Comparison of ENCODE assay signal across 12 cellular contexts in genomic region chr1:39493043-39493810, GRCh38. TPM values are rescaled to one million over a fixed set of nuclear protein-coding genes. Genes with fewer than 3 reads are reported as not detected.
DNase-seq lines count a peak whose midpoint lies in the region; ATAC-seq and TF ChIP-seq lines count a peak whose summit lies in the region.
"Not testable (repeated sequence)": the region's sequence is repeated elsewhere in the genome, so short reads cannot be mapped to it uniquely, and the experiment has no call there.
"Had no signal": no experiment of that assay in that cellular context is flagged by ENCODE, and none has a peak within 500 bp of the region (broad histone marks: within the 10 kb centered on the region; RNA-seq: fewer than 3 reads in every experiment).

No MANE protein-coding gene starts in this region.

- intact Hi-C loops in naive thymus-derived CD4-positive, alpha-beta T cell (cut with micrococcal nuclease) = not testable (repeated sequence)

- ATAC-seq in T-cell (replicated peaks in 1 of 4); activated CD8-positive, alpha-beta T cell treated with anti-CD3 and anti-CD28 coated beads, Interleukin-2, amount 10 ng/mL, durations not matched to agents 7 days and 5 days; effector memory CD8-positive, alpha-beta T cell (replicated peaks); naive thymus-derived CD4-positive, alpha-beta T cell: not testable (repeated sequence)

- H3K4me3 ChIP-seq in CD8-positive, alpha-beta memory T cell (ENCODE audit: low read length); naive thymus-derived CD4-positive, alpha-beta T cell (ENCODE audit: low read length): not testable (repeated sequence)

- H3K27me3 ChIP-seq in CD8-positive, alpha-beta memory T cell (ENCODE audit: insufficient read depth, low read length, poor library complexity, severe bottlenecking) = peaks cover 18% of the 10 kb centered on the region
- not testable (repeated sequence) for H3K27me3 ChIP-seq in naive thymus-derived CD4-positive, alpha-beta T cell (ENCODE audit: control insufficient read depth in 2 of 2, insufficient read depth in 2 of 2, low read length in 2 of 2)

- not testable (repeated sequence) for H3K9me3 ChIP-seq in CD8-positive, alpha-beta memory T cell (ENCODE audit: low read length); naive thymus-derived CD4-positive, alpha-beta T cell (ENCODE audit: control insufficient read depth in 2 of 3, low read length in 3 of 3)

- not testable (repeated sequence) for H3K4me1 ChIP-seq in CD8-positive, alpha-beta memory T cell (ENCODE audit: insufficient read depth, low read length); naive thymus-derived CD4-positive, alpha-beta T cell (ENCODE audit: control insufficient read depth in 2 of 2, insufficient read depth in 2 of 2, low read length in 2 of 2)

- not testable (repeated sequence) for H3K36me3 Mint-ChIP-seq in CD8-positive, alpha-beta memory T cell; T-cell; activated CD8-positive, alpha-beta T cell treated with anti-CD3 and anti-CD28 coated beads, Interleukin-2, amount 10 ng/mL, durations not matched to agents 7 days and 5 days (ENCODE audit: low read depth); activated naive CD8-positive, alpha-beta T cell; naive thymus-derived CD4-positive, alpha-beta T cell; progenitor cell of endocrine pancreas (ENCODE audit: insufficient read depth)
- peaks cover 13% of the 10 kb centered on the region for H3K36me3 Mint-ChIP-seq in effector memory CD8-positive, alpha-beta T cell (ENCODE audit: insufficient read depth)

- not testable (repeated sequence) for H3K36me3 ChIP-seq in CD8-positive, alpha-beta memory T cell (ENCODE audit: insufficient read depth, low read length); naive thymus-derived CD4-positive, alpha-beta T cell (ENCODE audit: control insufficient read depth in 2 of 3, insufficient read depth in 3 of 3, low read length in 3 of 3)

- H3K27ac ChIP-seq in CD8-positive, alpha-beta memory T cell (ENCODE audit: low read depth, low read length); naive thymus-derived CD4-positive, alpha-beta T cell (ENCODE audit: low read depth, low read length): not testable (repeated sequence)

- TF ChIP-seq CTCF in progenitor cell of endocrine pancreas (IDR thresholded peaks at IDR 0.05; ENCODE audit: unreplicated experiment) = not testable (repeated sequence)

- peaks cover 0 to 10% (median 9%) of the 10 kb centered on the region in 3 donors for H3K4me1 Mint-ChIP-seq in CD8-positive, alpha-beta memory T cell
- H3K4me1 Mint-ChIP-seq in T-cell; activated CD8-positive, alpha-beta T cell treated with anti-CD3 and anti-CD28 coated beads, Interleukin-2, amount 10 ng/mL, durations not matched to agents 7 days and 5 days (ENCODE audit: low read depth); activated naive CD8-positive, alpha-beta T cell (ENCODE audit: low read depth); effector memory CD8-positive, alpha-beta T cell (ENCODE audit: low read depth in 2 of 2); naive thymus-derived CD4-positive, alpha-beta T cell; progenitor cell of endocrine pancreas (ENCODE audit: low read depth): not testable (repeated sequence)

- POLR2A ChIA-PET in CD8-positive, alpha-beta memory T cell (lab: Charles Lee); T-cell (lab: Charles Lee); activated CD8-positive, alpha-beta T cell treated with anti-CD3 and anti-CD28 coated beads, Interleukin-2, amount 10 ng/mL, durations not matched to agents 7 days and 5 days (lab: Charles Lee); naive thymus-derived CD4-positive, alpha-beta T cell (lab: Charles Lee): not testable (repeated sequence)

- not testable (repeated sequence) for H3K27ac Mint-ChIP-seq in CD8-positive, alpha-beta memory T cell; T-cell; activated CD8-positive, alpha-beta T cell treated with anti-CD3 and anti-CD28 coated beads, Interleukin-2, amount 10 ng/mL, durations not matched to agents 7 days and 5 days; activated naive CD8-positive, alpha-beta T cell; effector memory CD8-positive, alpha-beta T cell; progenitor cell of endocrine pancreas
- peak overlapping the region in 1 of 9 donors; percentile 24 for H3K27ac Mint-ChIP-seq in naive thymus-derived CD4-positive, alpha-beta T cell

- not testable (repeated sequence) for DNase-seq in CD8-positive, alpha-beta memory T cell; T-cell; activated CD8-positive, alpha-beta T cell treated with anti-CD3 and anti-CD28 coated beads, Interleukin-2, amount 10 ng/mL, durations not matched to agents 7 days and 5 days; effector memory CD8-positive, alpha-beta T cell; naive thymus-derived CD4-positive, alpha-beta T cell; progenitor cell of endocrine pancreas (ENCODE audit: low spot score, unreplicated experiment)

- peaks cover 8 to 28% of the 10 kb centered on the region in 2 donors for H3K27me3 Mint-ChIP-seq in CD8-positive, alpha-beta memory T cell
- H3K27me3 Mint-ChIP-seq in T-cell = peaks cover 19 to 31% of the 10 kb centered on the region in 2 donors
- peaks cover 35% of the 10 kb centered on the region for H3K27me3 Mint-ChIP-seq in activated CD8-positive, alpha-beta T cell treated with anti-CD3 and anti-CD28 coated beads, Interleukin-2, amount 10 ng/mL, durations not matched to agents 7 days and 5 days (ENCODE audit: low read depth)
- peaks cover 18% of the 10 kb centered on the region for H3K27me3 Mint-ChIP-seq in activated naive CD8-positive, alpha-beta T cell
- peaks cover 29 to 42% of the 10 kb centered on the region in 2 donors for H3K27me3 Mint-ChIP-seq in effector memory CD8-positive, alpha-beta T cell
- peaks cover 23 to 39% (median 27%) of the 10 kb centered on the region in 5 donors for H3K27me3 Mint-ChIP-seq in naive thymus-derived CD4-positive, alpha-beta T cell
- H3K27me3 Mint-ChIP-seq in progenitor cell of endocrine pancreas = peaks cover 43% of the 10 kb centered on the region

- H3K4me3 Mint-ChIP-seq in CD8-positive, alpha-beta memory T cell = peak overlapping the region; percentile 27 to 88 (median 70)
- H3K4me3 Mint-ChIP-seq in T-cell (peak overlapping the region; percentile 63 to 66 (median 65)), progenitor cell of endocrine pancreas (ENCODE audit: low read depth) (peak overlapping the region; percentile 49)
- H3K4me3 Mint-ChIP-seq in activated CD8-positive, alpha-beta T cell treated with anti-CD3 and anti-CD28 coated beads, Interleukin-2, amount 10 ng/mL, durations not matched to agents 7 days and 5 days = peak overlapping the region; percentile 50
- peak overlapping the region; percentile 69 for H3K4me3 Mint-ChIP-seq in activated naive CD8-positive, alpha-beta T cell
- H3K4me3 Mint-ChIP-seq in effector memory CD8-positive, alpha-beta T cell = peak overlapping the region; percentile 64 to 71
- peak overlapping the region; percentile 27 to 84 (median 62) for H3K4me3 Mint-ChIP-seq in naive thymus-derived CD4-positive, alpha-beta T cell

- CTCF ChIA-PET in CD8-positive, alpha-beta memory T cell (lab: Charles Lee); T-cell (lab: Charles Lee): not testable (repeated sequence)
- CTCF ChIA-PET in activated CD8-positive, alpha-beta T cell treated with anti-CD3 and anti-CD28 coated beads, Interleukin-2, amount 10 ng/mL, durations not matched to agents 7 days and 5 days (lab: Charles Lee) = interaction anchor here (0.6 kb wide), 2 partner anchors 12 to 93 kb away, joined by 3 read pairs; no protein-coding TSS in a partner anchor
- CTCF ChIA-PET in naive thymus-derived CD4-positive, alpha-beta T cell (lab: Charles Lee) = interaction anchor here (0.6 kb wide), 1 partner anchor 237 kb away, joined by 3 read pairs; no protein-coding TSS in a partner anchor

- not testable (repeated sequence) for H3K9me3 Mint-ChIP-seq in CD8-positive, alpha-beta memory T cell; T-cell; activated CD8-positive, alpha-beta T cell treated with anti-CD3 and anti-CD28 coated beads, Interleukin-2, amount 10 ng/mL, durations not matched to agents 7 days and 5 days (ENCODE audit: insufficient read depth); activated naive CD8-positive, alpha-beta T cell (ENCODE audit: low read depth); effector memory CD8-positive, alpha-beta T cell; naive thymus-derived CD4-positive, alpha-beta T cell; progenitor cell of endocrine pancreas (ENCODE audit: low read depth)

RNA-seq across cellular contexts. Expression of gene BMP8A, which starts 1.8 kb away (rescaled TPM):
- under 1 TPM in 1 of 2 experiments, not detected in 1; 0.18 TPM for total RNA-seq in CD8-positive, alpha-beta memory T cell
- polyA plus RNA-seq in CD8-positive, alpha-beta memory T cell = not detected
- total RNA-seq in T-cell (under 1 TPM in 1 of 5 donors, not detected in 4; 0.38 TPM), progenitor cell of endocrine pancreas (0.67 and 0.71 TPM in 2 replicates)
- total RNA-seq in activated CD8-positive, alpha-beta T cell treated with anti-CD3 and anti-CD28 coated beads, Interleukin-2, amount 10 ng/mL, durations not matched to agents 7 days and 5 days = under 1 TPM in 1 of 2 experiments, not detected in 1; 0.16 TPM
- total RNA-seq in naive thymus-derived CD4-positive, alpha-beta T cell = under 1 TPM in 1 of 5 experiments, not detected in 4; 0.19 TPM
- under 1 TPM in 1 of 2 donors, not detected in 1; 0.12 TPM for polyA plus RNA-seq in naive thymus-derived CD4-positive, alpha-beta T cell
- total RNA-seq: ascending aorta; G401; MCF 10A; T-helper 2 cell treated with Interferon-gamma antibody and Interleukin-4, amounts not matched to agents 100 ng/mL and 5 ng/mL, for 36 hours had no signal
- polyA plus RNA-seq: keratinocyte had no signal
